In genomic region chr5:85841653-85842052, GRCh38 we compare ENCODE assay signal across 27 cellular contexts.
"Had no signal": no experiment of that assay in that cellular context is flagged by ENCODE, and none has a peak within 500 bp of the region (broad histone marks: within the 10 kb centered on the region; RNA-seq: fewer than 3 reads in every experiment).

No MANE protein-coding gene starts in this region.

- H3K27me3 Mint-ChIP-seq: naive B cell; naive thymus-derived CD8-positive, alpha-beta T cell had no signal

- H3K27ac ChIP-seq: dorsolateral prefrontal cortex, epithelial cell of prostate, esophagus squamous epithelium, gastrocnemius medialis, heart right ventricle, left lung, lower lobe of right lung had no signal

- H3K9me3 Mint-ChIP-seq: endodermal cell had no signal

- H3K9me3 ChIP-seq: esophagus squamous epithelium, gastrocnemius medialis, left lung, lower lobe of right lung, mucosa of descending colon had no signal

- H3K36me3 Mint-ChIP-seq: mesothelial cell of epicardium; naive B cell; naive thymus-derived CD8-positive, alpha-beta T cell had no signal

- H3K4me1 Mint-ChIP-seq: mesothelial cell of epicardium; naive B cell; naive thymus-derived CD8-positive, alpha-beta T cell had no signal

- H3K4me3 ChIP-seq: dorsolateral prefrontal cortex, esophagus squamous epithelium, gastrocnemius medialis, heart right ventricle, left lung, lower lobe of right lung, mucosa of descending colon had no signal

- ATAC-seq: esophagus mucosa; gastrocnemius medialis; heart right ventricle; left cardiac atrium; left lung; left ventricle myocardium superior; lower lobe of right lung; mucosa of descending colon; naive thymus-derived CD8-positive, alpha-beta T cell had no signal

- FAIRE-seq: endometrium, islet of Langerhans, keratinocyte had no signal

- H3K36me3 ChIP-seq: esophagus squamous epithelium, gastrocnemius medialis, heart right ventricle, left lung, lower lobe of right lung had no signal

- H3K4me3 Mint-ChIP-seq: endodermal cell; mesothelial cell of epicardium; naive B cell; naive thymus-derived CD8-positive, alpha-beta T cell had no signal

- DNase-seq: dermis blood vessel endothelial cell; dorsolateral prefrontal cortex; effector CD4-positive, alpha-beta T cell; effector memory CD4-positive, alpha-beta T cell; endodermal cell; esophagus squamous epithelium; foreskin fibroblast; foreskin melanocyte; gastrocnemius medialis; glutamatergic neuron; head of caudate nucleus; heart right ventricle; hippocampal formation; left cardiac atrium; left lung; left ventricle myocardium superior; lower lobe of right lung; mesenchymal stem cell; mucosa of descending colon; naive B cell; naive thymus-derived CD8-positive, alpha-beta T cell had no signal

- H3K4me1 ChIP-seq: esophagus squamous epithelium, gastrocnemius medialis, heart right ventricle, left lung, lower lobe of right lung had no signal

- H3K27ac Mint-ChIP-seq: endodermal cell; mesothelial cell of epicardium; naive B cell; naive thymus-derived CD8-positive, alpha-beta T cell had no signal

- H3K27me3 ChIP-seq: dorsolateral prefrontal cortex, esophagus squamous epithelium, gastrocnemius medialis, heart right ventricle, left lung had no signal
